Comparison of ENCODE assay signal across 1 cellular context in genomic region chr11:95833378-95833777, GRCh38.
TF ChIP-seq lines count a peak whose summit lies in the region.

No MANE protein-coding gene starts in this region.

TF ChIP-seq in IMR-90, 13 proteins besides CTCF, POLR2A, EP300 and RAD21:
- no peak for TF ChIP-seq BHLHE40 (IDR thresholded peaks at IDR 0.05; ENCODE audit: low read depth, low read length)
- TF ChIP-seq USF2 (IDR thresholded peaks at IDR 0.05; ENCODE audit: low read depth, low read length): no peak
